Comparison of ENCODE assay signal across 1 cellular context in the genomic region with DNA sequence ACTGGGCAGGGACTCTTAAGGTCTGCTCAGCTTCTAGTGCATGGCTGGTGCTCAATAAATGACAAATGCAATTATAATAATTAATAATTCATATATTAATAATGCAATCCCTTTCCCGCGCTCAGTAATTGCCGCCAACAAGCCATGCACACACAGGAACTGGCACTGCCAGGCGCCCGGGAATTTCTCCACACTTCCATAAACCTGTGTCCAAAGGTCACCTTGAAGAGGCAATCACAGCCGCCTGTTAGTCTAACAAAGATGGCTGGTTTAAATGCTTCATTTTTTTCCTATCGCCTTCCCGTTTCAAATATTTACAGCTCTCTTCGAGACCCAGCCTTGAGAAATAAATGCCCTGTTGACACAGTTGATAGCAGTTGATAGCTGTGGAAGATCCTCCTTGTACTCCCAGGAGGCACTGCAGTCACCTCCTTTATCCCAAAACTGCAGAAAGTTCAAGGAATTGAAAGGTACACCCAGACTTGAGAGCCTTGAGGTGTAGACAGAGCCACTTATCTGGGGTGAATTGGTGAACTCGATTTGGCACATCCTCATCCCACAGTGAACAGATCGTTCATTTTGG.
TF ChIP-seq lines count a peak whose summit lies in the region.

No MANE protein-coding gene starts in this region.

TF ChIP-seq in HepG2, 621 proteins besides CTCF, POLR2A, EP300 and RAD21 (continued from another document and continues in another):
- 0 out of 2 replicates have a peak, but pooled peaks have one; percentile 47 for TF ChIP-seq HOMEZ (CRISPR knock-in tag; IDR thresholded peaks at IDR 0.05; ENCODE audit: low read depth)
- TF ChIP-seq, protein P1, sequence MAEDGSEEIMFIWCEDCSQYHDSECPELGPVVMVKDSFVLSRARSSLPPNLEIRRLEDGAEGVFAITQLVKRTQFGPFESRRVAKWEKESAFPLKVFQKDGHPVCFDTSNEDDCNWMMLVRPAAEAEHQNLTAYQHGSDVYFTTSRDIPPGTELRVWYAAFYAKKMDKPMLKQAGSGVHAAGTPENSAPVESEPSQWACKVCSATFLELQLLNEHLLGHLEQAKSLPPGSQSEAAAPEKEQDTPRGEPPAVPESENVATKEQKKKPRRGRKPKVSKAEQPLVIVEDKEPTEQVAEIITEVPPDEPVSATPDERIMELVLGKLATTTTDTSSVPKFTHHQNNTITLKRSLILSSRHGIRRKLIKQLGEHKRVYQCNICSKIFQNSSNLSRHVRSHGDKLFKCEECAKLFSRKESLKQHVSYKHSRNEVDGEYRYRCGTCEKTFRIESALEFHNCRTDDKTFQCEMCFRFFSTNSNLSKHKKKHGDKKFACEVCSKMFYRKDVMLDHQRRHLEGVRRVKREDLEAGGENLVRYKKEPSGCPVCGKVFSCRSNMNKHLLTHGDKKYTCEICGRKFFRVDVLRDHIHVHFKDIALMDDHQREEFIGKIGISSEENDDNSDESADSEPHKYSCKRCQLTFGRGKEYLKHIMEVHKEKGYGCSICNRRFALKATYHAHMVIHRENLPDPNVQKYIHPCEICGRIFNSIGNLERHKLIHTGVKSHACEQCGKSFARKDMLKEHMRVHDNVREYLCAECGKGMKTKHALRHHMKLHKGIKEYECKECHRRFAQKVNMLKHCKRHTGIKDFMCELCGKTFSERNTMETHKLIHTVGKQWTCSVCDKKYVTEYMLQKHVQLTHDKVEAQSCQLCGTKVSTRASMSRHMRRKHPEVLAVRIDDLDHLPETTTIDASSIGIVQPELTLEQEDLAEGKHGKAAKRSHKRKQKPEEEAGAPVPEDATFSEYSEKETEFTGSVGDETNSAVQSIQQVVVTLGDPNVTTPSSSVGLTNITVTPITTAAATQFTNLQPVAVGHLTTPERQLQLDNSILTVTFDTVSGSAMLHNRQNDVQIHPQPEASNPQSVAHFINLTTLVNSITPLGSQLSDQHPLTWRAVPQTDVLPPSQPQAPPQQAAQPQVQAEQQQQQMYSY (CRISPR knock-in tag; IDR thresholded peaks at IDR 0.05) = no peak
- no peak for TF ChIP-seq SIN3A (IDR thresholded peaks at IDR 0.05; ENCODE audit: borderline replicate concordance, low read depth, low read length)
- TF ChIP-seq FOXA3 (CRISPR knock-in tag; IDR thresholded peaks at IDR 0.05) = peak; percentile 52
- TF ChIP-seq ZNF703 (CRISPR knock-in tag; IDR thresholded peaks at IDR 0.05; ENCODE audit: borderline replicate concordance) = no peak
- no peak for TF ChIP-seq CBX5 (CRISPR knock-in tag; IDR thresholded peaks at IDR 0.05; ENCODE audit: borderline replicate concordance)
- TF ChIP-seq ZNF232 (CRISPR knock-in tag; IDR thresholded peaks at IDR 0.05; ENCODE audit: borderline replicate concordance) = no peak
- no peak for TF ChIP-seq AKAP8 (CRISPR knock-in tag; IDR thresholded peaks at IDR 0.05)
- TF ChIP-seq ZNF180 (CRISPR knock-in tag; IDR thresholded peaks at IDR 0.05; ENCODE audit: borderline replicate concordance, low read depth) = no peak
- peak; percentile 77 for TF ChIP-seq GATAD2A (CRISPR knock-in tag; IDR thresholded peaks at IDR 0.05)
- peak; percentile 23; the same call in 1 of the 2 replicates for TF ChIP-seq ETV5 (CRISPR knock-in tag; IDR thresholded peaks at IDR 0.05; ENCODE audit: borderline replicate concordance)
- peak; percentile 78 for TF ChIP-seq HNF4A (CRISPR knock-in tag; IDR thresholded peaks at IDR 0.05)
- TF ChIP-seq ZBTB21 (CRISPR knock-in tag; IDR thresholded peaks at IDR 0.05) = no peak
- TF ChIP-seq, protein P2, sequence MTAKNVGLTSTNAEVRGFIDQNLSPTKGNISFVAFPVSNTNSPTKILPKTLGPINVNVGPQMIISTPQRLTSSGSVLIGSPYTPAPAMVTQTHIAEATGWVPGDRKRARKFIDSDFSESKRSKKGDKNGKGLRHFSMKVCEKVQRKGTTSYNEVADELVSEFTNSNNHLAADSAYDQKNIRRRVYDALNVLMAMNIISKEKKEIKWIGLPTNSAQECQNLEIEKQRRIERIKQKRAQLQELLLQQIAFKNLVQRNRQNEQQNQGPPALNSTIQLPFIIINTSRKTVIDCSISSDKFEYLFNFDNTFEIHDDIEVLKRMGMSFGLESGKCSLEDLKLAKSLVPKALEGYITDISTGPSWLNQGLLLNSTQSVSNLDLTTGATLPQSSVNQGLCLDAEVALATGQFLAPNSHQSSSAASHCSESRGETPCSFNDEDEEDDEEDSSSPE (CRISPR knock-in tag; IDR thresholded peaks at IDR 0.05) = peak; percentile 50; the same call in 1 of the 2 replicates
- TF ChIP-seq ZNF766 (CRISPR knock-in tag; IDR thresholded peaks at IDR 0.05; ENCODE audit: borderline replicate concordance) = no peak
- TF ChIP-seq ZNF816 (CRISPR knock-in tag; IDR thresholded peaks at IDR 0.05; ENCODE audit: borderline replicate concordance) = no peak
- TF ChIP-seq HNF1B (CRISPR knock-in tag; IDR thresholded peaks at IDR 0.05) = peak; percentile 42; the same call in 1 of the 2 replicates
- TF ChIP-seq ZNF17 (CRISPR knock-in tag; IDR thresholded peaks at IDR 0.05) = no peak
- no peak for TF ChIP-seq LCORL (IDR thresholded peaks at IDR 0.05)
- no peak for TF ChIP-seq LCORL (CRISPR knock-in tag; IDR thresholded peaks at IDR 0.05)
- no peak for TF ChIP-seq KDM5A (IDR thresholded peaks at IDR 0.05; ENCODE audit: borderline replicate concordance, low read length)
- TF ChIP-seq AGO1 (IDR thresholded peaks at IDR 0.05; ENCODE audit: low read depth, low read length, poor library complexity, severe bottlenecking) = no peak
- TF ChIP-seq, protein P3, sequence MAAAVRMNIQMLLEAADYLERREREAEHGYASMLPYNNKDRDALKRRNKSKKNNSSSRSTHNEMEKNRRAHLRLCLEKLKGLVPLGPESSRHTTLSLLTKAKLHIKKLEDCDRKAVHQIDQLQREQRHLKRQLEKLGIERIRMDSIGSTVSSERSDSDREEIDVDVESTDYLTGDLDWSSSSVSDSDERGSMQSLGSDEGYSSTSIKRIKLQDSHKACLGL (CRISPR knock-in tag; IDR thresholded peaks at IDR 0.05) = no peak
- no peak for TF ChIP-seq KAT8 (CRISPR knock-in tag; IDR thresholded peaks at IDR 0.05)
- TF ChIP-seq ZNF569 (CRISPR knock-in tag; IDR thresholded peaks at IDR 0.05; ENCODE audit: borderline replicate concordance) = no peak
- TF ChIP-seq LBX2 (CRISPR knock-in tag; IDR thresholded peaks at IDR 0.05; ENCODE audit: borderline replicate concordance) = no peak
- no peak for TF ChIP-seq BRD4 (CRISPR knock-in tag; IDR thresholded peaks at IDR 0.05)
- no peak for TF ChIP-seq NFATC3 (CRISPR knock-in tag; IDR thresholded peaks at IDR 0.05)
- no peak for TF ChIP-seq NFYB (CRISPR knock-in tag; IDR thresholded peaks at IDR 0.05)
- TF ChIP-seq POLR2G (IDR thresholded peaks at IDR 0.05; ENCODE audit: low read depth, low read length) = no peak
- no peak for TF ChIP-seq ZNF768 (CRISPR knock-in tag; IDR thresholded peaks at IDR 0.05)
- no peak for TF ChIP-seq TCF7L2 (IDR thresholded peaks at IDR 0.05; ENCODE audit: low read depth, low read length)
- TF ChIP-seq MED8 (CRISPR knock-in tag; IDR thresholded peaks at IDR 0.05; ENCODE audit: insufficient replicate concordance) = no peak
- no peak for TF ChIP-seq ZNF746 (CRISPR knock-in tag; IDR thresholded peaks at IDR 0.05)
- no peak for TF ChIP-seq TEF (CRISPR knock-in tag; IDR thresholded peaks at IDR 0.05)
- peak; percentile 17; the same call in 1 of the 2 replicates for TF ChIP-seq ZMYM3 (CRISPR knock-in tag; IDR thresholded peaks at IDR 0.05)
- TF ChIP-seq ETV6 (CRISPR knock-in tag; conservative IDR thresholded peaks at IDR 0.05) = no peak
- TF ChIP-seq ZNF446 (CRISPR knock-in tag; IDR thresholded peaks at IDR 0.05) = no peak
- no peak for TF ChIP-seq ZNF12 (CRISPR knock-in tag; IDR thresholded peaks at IDR 0.05)
- no peak for TF ChIP-seq RBM22 (optimal IDR thresholded peaks at IDR 0.05; ENCODE audit: low read length)
- TF ChIP-seq HNRNPL (IDR thresholded peaks at IDR 0.05; ENCODE audit: low read depth, low read length) = peak; percentile 67; the same call in 1 of the 2 replicates
- TF ChIP-seq PHF5A (CRISPR knock-in tag; IDR thresholded peaks at IDR 0.05; ENCODE audit: low read depth, unreplicated experiment) = no peak
- no peak for TF ChIP-seq KLF9 (CRISPR knock-in tag; IDR thresholded peaks at IDR 0.05; ENCODE audit: low read depth)
- TF ChIP-seq PITX1 (CRISPR knock-in tag; IDR thresholded peaks at IDR 0.05) = no peak
- no peak for TF ChIP-seq HES4 (CRISPR knock-in tag; IDR thresholded peaks at IDR 0.05; ENCODE audit: borderline replicate concordance)
- no peak for TF ChIP-seq AHR (CRISPR knock-in tag; IDR thresholded peaks at IDR 0.05)
- 0 out of 2 replicates have a peak, but pooled peaks have one; percentile 21 for TF ChIP-seq ZNF205 (CRISPR knock-in tag; IDR thresholded peaks at IDR 0.05)
- no peak for TF ChIP-seq KDM3A (CRISPR knock-in tag; IDR thresholded peaks at IDR 0.05; ENCODE audit: low read depth)
- TF ChIP-seq, protein P4, sequence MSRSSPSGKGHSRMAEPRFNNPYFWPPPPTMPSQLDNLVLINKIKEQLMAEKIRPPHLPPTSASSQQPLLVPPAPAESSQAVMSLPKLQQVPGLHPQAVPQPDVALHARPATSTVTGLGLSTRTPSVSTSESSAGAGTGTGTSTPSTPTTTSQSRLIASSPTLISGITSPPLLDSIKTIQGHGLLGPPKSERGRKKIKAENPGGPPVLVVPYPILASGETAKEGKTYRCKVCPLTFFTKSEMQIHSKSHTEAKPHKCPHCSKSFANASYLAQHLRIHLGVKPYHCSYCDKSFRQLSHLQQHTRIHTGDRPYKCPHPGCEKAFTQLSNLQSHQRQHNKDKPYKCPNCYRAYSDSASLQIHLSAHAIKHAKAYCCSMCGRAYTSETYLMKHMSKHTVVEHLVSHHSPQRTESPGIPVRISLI (CRISPR knock-in tag; IDR thresholded peaks at IDR 0.05; ENCODE audit: borderline replicate concordance) = no peak
- TF ChIP-seq, protein P5, sequence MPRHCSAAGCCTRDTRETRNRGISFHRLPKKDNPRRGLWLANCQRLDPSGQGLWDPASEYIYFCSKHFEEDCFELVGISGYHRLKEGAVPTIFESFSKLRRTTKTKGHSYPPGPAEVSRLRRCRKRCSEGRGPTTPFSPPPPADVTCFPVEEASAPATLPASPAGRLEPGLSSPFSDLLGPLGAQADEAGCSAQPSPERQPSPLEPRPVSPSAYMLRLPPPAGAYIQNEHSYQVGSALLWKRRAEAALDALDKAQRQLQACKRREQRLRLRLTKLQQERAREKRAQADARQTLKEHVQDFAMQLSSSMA (CRISPR knock-in tag; IDR thresholded peaks at IDR 0.05) = no peak
- no peak for TF ChIP-seq ZNF382 (CRISPR knock-in tag; IDR thresholded peaks at IDR 0.05; ENCODE audit: borderline replicate concordance)
- no peak for TF ChIP-seq TCF7 (IDR thresholded peaks at IDR 0.05; ENCODE audit: low read depth)
